16 cellular contexts compared by ENCODE assay signal in genomic region chr17:61335105-61335844, GRCh38.
A peak's percentile ranks its signal among the peaks of the same experiment; 100 is the strongest.
DNase-seq lines count a peak whose midpoint lies in the region; ATAC-seq, FAIRE-seq and TF ChIP-seq lines count a peak whose summit lies in the region.
"Had no signal": no experiment of that assay in that cellular context is flagged by ENCODE, and none has a peak within 500 bp of the region (broad histone marks: within the 10 kb centered on the region; RNA-seq: fewer than 3 reads in every experiment).

No MANE protein-coding gene starts in this region.

- H3K14ac ChIP-seq in IMR-90 (replicated peaks; ENCODE audit: low read depth, low read length): peak overlapping the region; percentile 86

- TF ChIP-seq POLR2A in A549 (IDR thresholded peaks at IDR 0.05; ENCODE audit: low read length) (no peak), IMR-90 (IDR thresholded peaks at IDR 0.05; ENCODE audit: low read depth, low read length) (no peak)

- H4K91ac ChIP-seq in IMR-90 (ENCODE audit: insufficient read depth, low read depth, low read length): peak overlapping the region; percentile 92

- H2BK5ac ChIP-seq in IMR-90 (ENCODE audit: low read depth, low read length, poor library complexity, severe bottlenecking): peak overlapping the region; percentile 83

- TF ChIP-seq EP300 in A549 (IDR thresholded peaks at IDR 0.05): peak in 1 of 2 experiments; percentile 22; a peak in 1 of 5 replicates

- H2BK15ac ChIP-seq in IMR-90 (ENCODE audit: low read depth, low read length): peak overlapping the region; percentile 67; the same call in 2 of the 3 replicates

- DNase-seq in A549 (ENCODE audit: low read depth in 1 of 2, low spot score in 1 of 2) (peak in 1 of 2 experiments; percentile 78), IMR-90 (peak; percentile 93), choroid plexus epithelial cell (ENCODE audit: low read depth) (peak; percentile 82), endothelial cell (ENCODE audit: low spot score) (no peak), NCI-H510A treated with DMSO at 0.1 percent for 48 hours (lab: John Stamatoyannopoulos, UW) (no peak), cerebellum (ENCODE audit: low spot score) (no peak), immature natural killer cell (no peak)
- DNase-seq: activated CD4-positive, alpha-beta T cell treated with anti-CD3 and anti-CD28 coated beads for 1 hour; activated T-cell treated with anti-CD3 and anti-CD28 coated beads, Interleukin-2, amount 50 U/mL, for 1 hour; AML-193; effector CD8-positive, alpha-beta T cell; Kasumi-1; nucleus accumbens; stimulated activated CD8-positive, alpha-beta memory T cell treated with anti-CD3 and anti-CD28 coated beads, Interleukin-4, amount 100 ng/mL, for 48 hours had no signal

- WGBS in A549 (ENCODE audit: missing lambda C conversion rate): 52% methylated on average over 8 of the region's 8 CpGs
- WGBS in IMR-90 (ENCODE audit: extremely low coverage in 2 of 2, insufficient read length in 1 of 2), 2 experiments: 0% methylated on average over 2 of the region's 8 CpGs; no CpG with 5 or more reads in 1 of the 2 experiments
- 85 to 89% methylated on average over 7 to 8 of the region's 8 CpGs for WGBS in mesodermal cell (ENCODE audit: insufficient coverage in 2 of 2), 2 experiments

- in situ Hi-C loops in IMR-90 (cut with MboI; ENCODE audit: low sequenced_read_pairs): no loop called here

- BruUV-seq in IMR-90 (replicated peaks; lab: Mats Ljungman, UMichigan): no TSS peak

- H3K27ac Mint-ChIP-seq in endothelial cell (ENCODE audit: unreplicated experiment): no peak overlapping the region
- H3K27ac Mint-ChIP-seq in immature natural killer cell: peak overlapping the region in 1 of 6 donors; percentile 18

- H2BK120ac ChIP-seq in IMR-90 (ENCODE audit: low read depth, low read length): peak overlapping the region; percentile 91

- H3K79me1 ChIP-seq in IMR-90 (ENCODE audit: low read depth in 1 of 2, low read length in 2 of 2): peaks cover 0 to 21% of the 10 kb centered on the region in 2 experiments; a peak in 2 of 4 replicates

- H4K8ac ChIP-seq in IMR-90 (ENCODE audit: low read depth in 2 of 2, low read length in 2 of 2): peak overlapping the region; percentile 51 to 74

- H3K9me3 ChIP-seq in A549: no peaks in the 10 kb centered on the region
- no peaks in the 10 kb centered on the region for H3K9me3 ChIP-seq in IMR-90 (ENCODE audit: control insufficient read depth, insufficient read depth, low read length)
- no peaks in the 10 kb centered on the region for H3K9me3 ChIP-seq in mesodermal cell (ENCODE audit: control insufficient read depth, low read length)

- dilution Hi-C loops in IMR-90 (cut with HindIII; ENCODE audit: low sequenced_read_pairs, unreplicated experiment): no loop called here

- H3K27me3 Mint-ChIP-seq in endothelial cell (ENCODE audit: unreplicated experiment): peaks cover 6% of the 10 kb centered on the region
- peaks cover 0 to 2% (median 2%) of the 10 kb centered on the region in 3 donors for H3K27me3 Mint-ChIP-seq in immature natural killer cell (ENCODE audit: low read depth in 3 of 3)

- peak overlapping the region; percentile 27 for H4K5ac ChIP-seq in IMR-90 (ENCODE audit: low read depth, low read length)

- H3K9me3 Mint-ChIP-seq in endothelial cell (ENCODE audit: unreplicated experiment) (no peaks in the 10 kb centered on the region), immature natural killer cell (no peaks in the 10 kb centered on the region)

- H3K9ac ChIP-seq in IMR-90 (ENCODE audit: low read depth, low read length): no peak overlapping the region; the same call in 1 of the 2 replicates

- H3K4me1 ChIP-seq in A549 (peaks cover 48% of the 10 kb centered on the region), IMR-90 (ENCODE audit: control insufficient read depth, insufficient read depth, low read length) (peaks cover 37% of the 10 kb centered on the region), mesodermal cell (ENCODE audit: control insufficient read depth, insufficient read depth, low read length, poor library complexity, severe bottlenecking) (peaks cover 25% of the 10 kb centered on the region)

- H3K4ac ChIP-seq in IMR-90 (ENCODE audit: low read depth, low read length): peak overlapping the region; percentile 95

- H3K36me3 ChIP-seq in IMR-90 (ENCODE audit: control insufficient read depth, insufficient read depth, low read length) (no peaks in the 10 kb centered on the region), mesodermal cell (ENCODE audit: control insufficient read depth, insufficient read depth, low read length) (no peaks in the 10 kb centered on the region)

- no peak overlapping the region for H3K4me3 Mint-ChIP-seq in endothelial cell (ENCODE audit: unreplicated experiment)
- H3K4me3 Mint-ChIP-seq in immature natural killer cell: no peak overlapping the region

- no peak for TF ChIP-seq CTCF in A549 (IDR thresholded peaks at IDR 0.05)
- no peak for TF ChIP-seq CTCF in IMR-90 (conservative IDR thresholded peaks at IDR 0.05; ENCODE audit: low read depth, low read length)
- TF ChIP-seq CTCF in choroid plexus epithelial cell (conservative IDR thresholded peaks at IDR 0.05; ENCODE audit: low read depth, low read length): no peak
- TF ChIP-seq CTCF in endothelial cell (IDR thresholded peaks at IDR 0.05; ENCODE audit: unreplicated experiment): no peak

- peak overlapping the region; percentile 26 for H2AK9ac ChIP-seq in IMR-90 (replicated peaks; ENCODE audit: low read depth, low read length, poor library complexity)

- peak overlapping the region; percentile 83 for H2AFZ ChIP-seq in IMR-90 (replicated peaks; ENCODE audit: low read length, poor library complexity)

- H3K23ac ChIP-seq in IMR-90 (ENCODE audit: low read depth, low read length): peak overlapping the region; percentile 90

- H3K27ac ChIP-seq in A549: peak overlapping the region; percentile 41 to 77
- peak overlapping the region; percentile 60 for H3K27ac ChIP-seq in IMR-90 (ENCODE audit: insufficient read depth, low read length)
- peak overlapping the region; percentile 41 for H3K27ac ChIP-seq in mesodermal cell (ENCODE audit: low read depth, low read length, severe bottlenecking)

- no peak for FAIRE-seq in A549 (lab: Jason Lieb, UNC)
- FAIRE-seq: GM12891 had no signal

- H4K20me1 ChIP-seq in IMR-90 (ENCODE audit: insufficient read depth, low read length): no peaks in the 10 kb centered on the region

- H3K4me1 Mint-ChIP-seq in endothelial cell (ENCODE audit: unreplicated experiment) (peaks cover 9% of the 10 kb centered on the region), immature natural killer cell (no peaks in the 10 kb centered on the region)

- H3K4me3 ChIP-seq in A549: no peak overlapping the region
- no peak overlapping the region for H3K4me3 ChIP-seq in IMR-90 (ENCODE audit: insufficient read depth, low read depth, low read length)
- H3K4me3 ChIP-seq in choroid plexus epithelial cell (ENCODE audit: low read depth, low read length): no peak overlapping the region
- H3K4me3 ChIP-seq in mesodermal cell (ENCODE audit: extremely low read depth, insufficient read depth, low read length, poor library complexity, severe bottlenecking): no peak overlapping the region

- H3K4me2 ChIP-seq in A549 (peak overlapping the region; percentile 68), IMR-90 (ENCODE audit: low read depth, low read length) (no peak overlapping the region)

- POLR2A ChIA-PET in A549 (lab: Yijun Ruan, JAX): interaction anchor here (0.6 to 1.2 kb wide), 2 partner anchors 27 to 134 kb away, joined by 3 read pairs; no protein-coding TSS in a partner anchor
- POLR2A ChIA-PET in IMR-90 (lab: Charles Lee; ENCODE audit: unreplicated experiment): interaction anchor here (0.7 to 1.4 kb wide), 2 partner anchors 62 to 83 kb away, joined by 3 to 4 read pairs; no protein-coding TSS in a partner anchor

- H3K18ac ChIP-seq in IMR-90 (ENCODE audit: low read depth, low read length): peak overlapping the region; percentile 36

- peak; percentile 72 to 82 for ATAC-seq in A549
- peak; percentile 15 for ATAC-seq in IMR-90 (ENCODE audit: low read depth)

- H3K36me3 Mint-ChIP-seq in endothelial cell (ENCODE audit: low read depth, unreplicated experiment) (no peaks in the 10 kb centered on the region), immature natural killer cell (no peaks in the 10 kb centered on the region)

- TF ChIP-seq RAD21 in A549 (conservative IDR thresholded peaks at IDR 0.05 in 1 of 2, IDR thresholded peaks at IDR 0.05 in 1 of 2) (0 out of 5 replicates have a peak, but pooled peaks of 1 of the 2 experiments have one; percentile 26), IMR-90 (IDR thresholded peaks at IDR 0.05; ENCODE audit: low read length) (no peak; the same call in 1 of the 2 replicates)

- CTCF ChIA-PET in A549 (lab: Yijun Ruan, JAX): interaction anchor here (0.7 to 4.1 kb wide), 10 partner anchors 9 to 615 kb away, joined by 3 to 20 read pairs (median 4); no protein-coding TSS in a partner anchor
- CTCF ChIA-PET in IMR-90 (lab: Yijun Ruan, JAX): interaction anchor here (0.7 kb wide), 1 partner anchor 61 kb away, joined by 3 read pairs; no protein-coding TSS in a partner anchor

- H3K27me3 ChIP-seq in IMR-90 (ENCODE audit: control insufficient read depth, insufficient read depth, low read length): no peaks in the 10 kb centered on the region

- peak overlapping the region; percentile 5; the same call in 1 of the 2 replicates for H3K56ac ChIP-seq in IMR-90 (ENCODE audit: extremely low read depth, insufficient read depth, low read length)

- peaks cover 26% of the 10 kb centered on the region for H3K9me1 ChIP-seq in IMR-90 (ENCODE audit: insufficient read depth, low read length)

- intact Hi-C loops in IMR-90 (cut with micrococcal nuclease): no loop called here

- peak overlapping the region; percentile 90 for H2BK20ac ChIP-seq in IMR-90 (ENCODE audit: low read depth, low read length)

- H2AK5ac ChIP-seq in IMR-90 (ENCODE audit: low read depth, low read length): peak overlapping the region; percentile 97

TF ChIP-seq in A549, 52 proteins besides CTCF, POLR2A, EP300 and RAD21 (continues in another document):
- TF ChIP-seq CHD2 (IDR thresholded peaks at IDR 0.05; ENCODE audit: low read length, partially characterized antibody) (no peak), ZNF302 (CRISPR knock-in tag; IDR thresholded peaks at IDR 0.05) (no peak), RNF2 (IDR thresholded peaks at IDR 0.05; ENCODE audit: borderline replicate concordance, low read depth) (no peak), CHD4 (IDR thresholded peaks at IDR 0.05; ENCODE audit: borderline replicate concordance) (no peak), BHLHE40 (IDR thresholded peaks at IDR 0.05; ENCODE audit: low read depth, low read length) (no peak), NFE2L2 (conservative IDR thresholded peaks at IDR 0.05; ENCODE audit: low read length) (0 out of 2 replicates have a peak, but pooled peaks have one; percentile 2)

TF ChIP-seq in IMR-90, 13 proteins besides CTCF, POLR2A, EP300 and RAD21 (continues in another document):
- TF ChIP-seq FOS (IDR thresholded peaks at IDR 0.05; ENCODE audit: low read depth, low read length) (peak; percentile 74), CHD1 (IDR thresholded peaks at IDR 0.05; ENCODE audit: low read depth, low read length) (no peak), RFX5 (IDR thresholded peaks at IDR 0.05; ENCODE audit: low read depth, low read length) (no peak), NFE2L2 (IDR thresholded peaks at IDR 0.05; ENCODE audit: low read depth, low read length) (0 out of 2 replicates have a peak, but pooled peaks have one; percentile 2), SMC3 (IDR thresholded peaks at IDR 0.05; ENCODE audit: low read depth, low read length) (0 out of 2 replicates have a peak, but pooled peaks have one; percentile 8), MAFK (IDR thresholded peaks at IDR 0.05; ENCODE audit: low read depth, low read length) (peak; percentile 13; the same call in 1 of the 2 replicates)

Comparison
In these comparisons a context has a peak if more than half of its experiments do, and no peak if none do; other contexts are left out.
1. DNase-seq: peak in IMR-90 (single experiment) and choroid plexus epithelial cell (single experiment); none in endothelial cell (single experiment), NCI-H510A treated with DMSO at 0.1 percent for 48 hours (single experiment), cerebellum (single experiment) and immature natural killer cell (0 of 3).
2. Peak in every context shown above with its lines, with median percentiles within 50 percentile points of each other: H3K27ac ChIP-seq.